ENCODE assay signal across 27 cellular contexts in genomic region chrX:21266949-21267348, GRCh38.
DNase-seq lines count a peak whose midpoint lies in the region; ATAC-seq, FAIRE-seq and TF ChIP-seq lines count a peak whose summit lies in the region.
"Had no signal": no experiment of that assay in that cellular context is flagged by ENCODE, and none has a peak within 500 bp of the region (broad histone marks: within the 10 kb centered on the region; RNA-seq: fewer than 3 reads in every experiment).

No MANE protein-coding gene starts in this region.

- no peaks in the 10 kb centered on the region for H3K9me3 Mint-ChIP-seq in activated CD8-positive, alpha-beta memory T cell treated with anti-CD3 and anti-CD28 coated beads, Interleukin-2, amount 10 ng/mL, durations not matched to agents 7 days and 5 days (ENCODE audit: low read depth)

- 69 to 89% methylated on average over 1 of the region's 1 CpG for WGBS in heart right ventricle, 2 donors

- DNase-seq in NCI-H226: peak; percentile 40
- DNase-seq in bronchial epithelial cell (ENCODE audit: low read depth): peak; percentile 38
- peak; percentile 0 to 50 for DNase-seq in foreskin keratinocyte
- DNase-seq in left lung: no peak
- no peak for DNase-seq in heart right ventricle
- DNase-seq in activated CD8-positive, alpha-beta memory T cell treated with anti-CD3 and anti-CD28 coated beads, Interleukin-2, amount 10 ng/mL, durations not matched to agents 7 days and 5 days: no peak
- DNase-seq in NCI-H1930 (lab: John Stamatoyannopoulos, UW): no peak
- DNase-seq: AML-193; CD4-positive, alpha-beta T cell; CD8-positive, alpha-beta memory T cell; COR-L47; DMS 273 treated with DMSO at 0.1 percent for 48 hours; DMS153; DMS53; DMS79; DND-41; EL; GDM1 had no signal

- no peak for FAIRE-seq in bronchial epithelial cell (lab: Jason Lieb, UNC)
- FAIRE-seq: GM12878, GM12892, GM18507 had no signal

- H3K4me1 ChIP-seq in foreskin keratinocyte (no peaks in the 10 kb centered on the region), left lung (no peaks in the 10 kb centered on the region), heart right ventricle (no peaks in the 10 kb centered on the region)
- H3K4me1 ChIP-seq: A549; BLaER1 treated with 17β-estradiol and CSF1 and Interleukin-3, amounts not matched to agents 10 nM and 100 nM had no signal

- no peak overlapping the region for H3K27ac ChIP-seq in foreskin keratinocyte
- no peak overlapping the region for H3K27ac ChIP-seq in left lung
- H3K27ac ChIP-seq in heart right ventricle: no peak overlapping the region
- H3K27ac ChIP-seq: 22Rv1; A549; BLaER1 treated with 17β-estradiol and CSF1 and Interleukin-3, amounts not matched to agents 10 nM and 100 nM; C4-2B had no signal

- ATAC-seq in foreskin keratinocyte (no peak), left lung (peak; percentile 56), GM21717 (IDR thresholded peaks at IDR 0.05; ENCODE audit: unreplicated experiment) (no peak), heart right ventricle (no peak)
- ATAC-seq in activated CD8-positive, alpha-beta memory T cell treated with anti-CD3 and anti-CD28 coated beads, Interleukin-2, amount 10 ng/mL, durations not matched to agents 7 days and 5 days: no peak
- ATAC-seq: A549, GM12878 had no signal

- no peak overlapping the region for H3K27ac Mint-ChIP-seq in activated CD8-positive, alpha-beta memory T cell treated with anti-CD3 and anti-CD28 coated beads, Interleukin-2, amount 10 ng/mL, durations not matched to agents 7 days and 5 days
- H3K27ac Mint-ChIP-seq: B cell; CD4-positive, alpha-beta T cell; CD8-positive, alpha-beta memory T cell had no signal

- CTCF ChIA-PET in activated CD8-positive, alpha-beta memory T cell treated with anti-CD3 and anti-CD28 coated beads, Interleukin-2, amount 10 ng/mL, durations not matched to agents 7 days and 5 days (lab: Charles Lee): no interaction called here

- no peaks in the 10 kb centered on the region for H3K36me3 Mint-ChIP-seq in activated CD8-positive, alpha-beta memory T cell treated with anti-CD3 and anti-CD28 coated beads, Interleukin-2, amount 10 ng/mL, durations not matched to agents 7 days and 5 days
- H3K36me3 Mint-ChIP-seq: CD8-positive, alpha-beta memory T cell had no signal

- H3K4me3 ChIP-seq in bronchial epithelial cell (ENCODE audit: low read depth, low read length) (no peak overlapping the region), left lung (no peak overlapping the region), heart right ventricle (no peak overlapping the region)
- H3K4me3 ChIP-seq: A549; BLaER1 treated with 17β-estradiol and CSF1 and Interleukin-3, amounts not matched to agents 10 nM and 100 nM; GM12878 had no signal

- H3K27me3 ChIP-seq in bronchial epithelial cell (ENCODE audit: control insufficient read depth, insufficient read depth, low read length) (no peaks in the 10 kb centered on the region), foreskin keratinocyte (no peaks in the 10 kb centered on the region), left lung (no peaks in the 10 kb centered on the region), heart right ventricle (no peaks in the 10 kb centered on the region)
- H3K27me3 ChIP-seq: BLaER1 treated with 17β-estradiol and CSF1 and Interleukin-3, amounts not matched to agents 10 nM and 100 nM had no signal

- peaks cover 0 to 4% of the 10 kb centered on the region in 2 donors for H3K9me3 ChIP-seq in left lung
- H3K9me3 ChIP-seq in heart right ventricle: peaks cover 0 to 30% (median 3%) of the 10 kb centered on the region in 11 donors
- H3K9me3 ChIP-seq: A549 had no signal

- H3K27me3 Mint-ChIP-seq in activated CD8-positive, alpha-beta memory T cell treated with anti-CD3 and anti-CD28 coated beads, Interleukin-2, amount 10 ng/mL, durations not matched to agents 7 days and 5 days: no peaks in the 10 kb centered on the region
- H3K27me3 Mint-ChIP-seq: B cell; CD4-positive, alpha-beta T cell had no signal

- H3K36me3 ChIP-seq in bronchial epithelial cell (ENCODE audit: control insufficient read depth, insufficient read depth, low read length) (no peaks in the 10 kb centered on the region), left lung (no peaks in the 10 kb centered on the region), heart right ventricle (no peaks in the 10 kb centered on the region)
- H3K36me3 ChIP-seq: BLaER1 treated with 17β-estradiol and CSF1 and Interleukin-3, amounts not matched to agents 10 nM and 100 nM had no signal

- TF ChIP-seq CTCF in bronchial epithelial cell (IDR thresholded peaks at IDR 0.05; ENCODE audit: insufficient read depth, low read length, severe bottlenecking) (no peak), foreskin keratinocyte (conservative IDR thresholded peaks at IDR 0.05) (no peak), left lung (IDR thresholded peaks at IDR 0.05) (no peak), heart right ventricle (IDR thresholded peaks at IDR 0.05) (no peak)

- no peaks in the 10 kb centered on the region for H3K4me1 Mint-ChIP-seq in activated CD8-positive, alpha-beta memory T cell treated with anti-CD3 and anti-CD28 coated beads, Interleukin-2, amount 10 ng/mL, durations not matched to agents 7 days and 5 days
- H3K4me1 Mint-ChIP-seq: B cell; CD8-positive, alpha-beta memory T cell had no signal

- H3K4me3 Mint-ChIP-seq in activated CD8-positive, alpha-beta memory T cell treated with anti-CD3 and anti-CD28 coated beads, Interleukin-2, amount 10 ng/mL, durations not matched to agents 7 days and 5 days: no peak overlapping the region
- H3K4me3 Mint-ChIP-seq: B cell; CD4-positive, alpha-beta T cell; CD8-positive, alpha-beta memory T cell had no signal

- intact Hi-C loops in left lung (cut with DNase I) (no loop called here), heart right ventricle (cut with DNase I) (no loop called here)

Comparison
In these comparisons a context has a peak if more than half of its experiments do, and no peak if none do; other contexts are left out.
1. DNase-seq: peak in NCI-H226 (single experiment), bronchial epithelial cell (single experiment) and foreskin keratinocyte (2 of 2); none in left lung (0 of 2), heart right ventricle (0 of 2), activated CD8-positive, alpha-beta memory T cell treated with anti-CD3 and anti-CD28 coated beads, Interleukin-2, amount 10 ng/mL, durations not matched to agents 7 days and 5 days (single experiment) and NCI-H1930 (0 of 2).